18 cellular contexts compared by ENCODE assay signal in genomic region chr5:60404171-60404570, GRCh38.
DNase-seq lines count a peak whose midpoint lies in the region; ATAC-seq and TF ChIP-seq lines count a peak whose summit lies in the region.
"Had no signal": no experiment of that assay in that cellular context is flagged by ENCODE, and none has a peak within 500 bp of the region (broad histone marks: within the 10 kb centered on the region; RNA-seq: fewer than 3 reads in every experiment).

No MANE protein-coding gene starts in this region.

- no peaks in the 10 kb centered on the region for H3K4me1 Mint-ChIP-seq in activated naive CD8-positive, alpha-beta T cell treated with anti-CD3 and anti-CD28 coated beads, Interleukin-2, amount 50 U/mL, for 24 hours
- H3K4me1 Mint-ChIP-seq: CD14-positive monocyte had no signal

- no peaks in the 10 kb centered on the region for H3K36me3 Mint-ChIP-seq in activated naive CD8-positive, alpha-beta T cell treated with anti-CD3 and anti-CD28 coated beads, Interleukin-2, amount 50 U/mL, for 24 hours (ENCODE audit: low read depth)
- H3K36me3 Mint-ChIP-seq: CD14-positive monocyte had no signal

- DNase-seq in heart right ventricle: no peak
- DNase-seq in cardiac septum (ENCODE audit: low spot score): no peak
- peak; percentile 22 for DNase-seq in astrocyte of the hippocampus (ENCODE audit: low read depth, low spot score)
- peak; percentile 1 to 21 for DNase-seq in foreskin keratinocyte
- no peak for DNase-seq in suprapubic skin (ENCODE audit: low spot score in 2 of 2)
- no peak for DNase-seq in stimulated activated CD4-positive, alpha-beta T cell treated with anti-CD3 and anti-CD28 coated beads, Interleukin-4, amount 100 ng/mL, for 4 hours
- DNase-seq in MM.1S: no peak
- DNase-seq in activated naive CD8-positive, alpha-beta T cell treated with anti-CD3 and anti-CD28 coated beads, Interleukin-2, amount 50 U/mL, for 24 hours: no peak
- DNase-seq: DMS53, HCEC 1CT, KBM-7, NCI-H1092 treated with DMSO at 0.1 percent for 48 hours, NCI-H187, NCI-H524, SIG-M5 had no signal

- H3K27me3 Mint-ChIP-seq in activated naive CD8-positive, alpha-beta T cell treated with anti-CD3 and anti-CD28 coated beads, Interleukin-2, amount 50 U/mL, for 24 hours: no peaks in the 10 kb centered on the region

- no peak overlapping the region for H3K4me3 Mint-ChIP-seq in activated naive CD8-positive, alpha-beta T cell treated with anti-CD3 and anti-CD28 coated beads, Interleukin-2, amount 50 U/mL, for 24 hours
- H3K4me3 Mint-ChIP-seq: CD14-positive monocyte had no signal

- H3K36me3 ChIP-seq in heart right ventricle: no peaks in the 10 kb centered on the region
- no peaks in the 10 kb centered on the region for H3K36me3 ChIP-seq in suprapubic skin
- no peaks in the 10 kb centered on the region for H3K36me3 ChIP-seq in MM.1S (replicated peaks; ENCODE audit: insufficient read depth, low read length)

- H4K20me1 ChIP-seq in MM.1S (ENCODE audit: insufficient read depth, low read length): no peaks in the 10 kb centered on the region

- no peaks in the 10 kb centered on the region for H3F3A ChIP-seq in MM.1S (ENCODE audit: insufficient read depth, low read length)

- H3K27ac ChIP-seq in heart right ventricle (peak overlapping the region in 1 of 10 donors; percentile 10), foreskin keratinocyte (no peak overlapping the region), suprapubic skin (peak overlapping the region; percentile 53), MM.1S (ENCODE audit: low read length) (no peak overlapping the region)
- H3K27ac ChIP-seq: A549 had no signal

- no peak overlapping the region for H2AFZ ChIP-seq in MM.1S (ENCODE audit: low read length)

- TF ChIP-seq CTCF in heart right ventricle (IDR thresholded peaks at IDR 0.05) (no peak), foreskin keratinocyte (conservative IDR thresholded peaks at IDR 0.05) (no peak), suprapubic skin (IDR thresholded peaks at IDR 0.05) (no peak), MM.1S (IDR thresholded peaks at IDR 0.05; ENCODE audit: low read length) (no peak)

- H3K4me1 ChIP-seq in heart right ventricle (peaks cover 0 to 8% (median 0%) of the 10 kb centered on the region in 9 donors), foreskin keratinocyte (no peaks in the 10 kb centered on the region), suprapubic skin (no peaks in the 10 kb centered on the region), MM.1S (ENCODE audit: low read length) (no peaks in the 10 kb centered on the region)
- H3K4me1 ChIP-seq: A549 had no signal

- H3K9me2 ChIP-seq in MM.1S (replicated peaks; ENCODE audit: insufficient read depth, low read length): no peaks in the 10 kb centered on the region

- intact Hi-C loops in heart right ventricle (cut with DNase I): no loop called here
- intact Hi-C loops in cardiac septum (cut with DNase I): no loop called here

- no peak overlapping the region for H3K4me3 ChIP-seq in heart right ventricle
- no peak overlapping the region for H3K4me3 ChIP-seq in suprapubic skin
- no peak overlapping the region for H3K4me3 ChIP-seq in MM.1S (ENCODE audit: low read length)
- H3K4me3 ChIP-seq: A549, GM12878 had no signal

- H3K27ac Mint-ChIP-seq in activated naive CD8-positive, alpha-beta T cell treated with anti-CD3 and anti-CD28 coated beads, Interleukin-2, amount 50 U/mL, for 24 hours: no peak overlapping the region
- H3K27ac Mint-ChIP-seq: CD14-positive monocyte had no signal

- WGBS in heart right ventricle, 2 donors: 53 to 65% methylated on average over 1 of the region's 1 CpG
- 56% methylated on average over 1 of the region's 1 CpG for WGBS in suprapubic skin

- no peaks in the 10 kb centered on the region for H3K79me2 ChIP-seq in MM.1S (ENCODE audit: low read length)

- H3K4me2 ChIP-seq in MM.1S (ENCODE audit: low read depth, low read length): no peak overlapping the region
- H3K4me2 ChIP-seq: A549 had no signal

- H3K9me3 ChIP-seq in heart right ventricle: no peaks in the 10 kb centered on the region
- H3K9me3 ChIP-seq in suprapubic skin: no peaks in the 10 kb centered on the region
- no peaks in the 10 kb centered on the region for H3K9me3 ChIP-seq in MM.1S (replicated peaks; ENCODE audit: insufficient read depth, low read length)
- H3K9me3 ChIP-seq: A549 had no signal

- no peak overlapping the region for H3K9ac ChIP-seq in MM.1S (ENCODE audit: low read length)

- peak in 5 of 8 donors; percentile 27 to 63 (median 56) for ATAC-seq in heart right ventricle
- ATAC-seq in foreskin keratinocyte: no peak
- ATAC-seq in activated naive CD8-positive, alpha-beta T cell treated with anti-CD3 and anti-CD28 coated beads, Interleukin-2, amount 50 U/mL, for 24 hours: no peak
- ATAC-seq: A549, GM12878 had no signal

- no peaks in the 10 kb centered on the region for H3K27me3 ChIP-seq in heart right ventricle
- H3K27me3 ChIP-seq in foreskin keratinocyte: no peaks in the 10 kb centered on the region
- H3K27me3 ChIP-seq in suprapubic skin: no peaks in the 10 kb centered on the region
- no peaks in the 10 kb centered on the region for H3K27me3 ChIP-seq in MM.1S (replicated peaks; ENCODE audit: insufficient read depth, low read length)

- no peak for TF ChIP-seq EP300 in suprapubic skin (IDR thresholded peaks at IDR 0.05)

- TF ChIP-seq POLR2A in suprapubic skin (IDR thresholded peaks at IDR 0.05): no peak

- H3K9me3 Mint-ChIP-seq in activated naive CD8-positive, alpha-beta T cell treated with anti-CD3 and anti-CD28 coated beads, Interleukin-2, amount 50 U/mL, for 24 hours: no peaks in the 10 kb centered on the region

Comparison
In these comparisons a context has a peak if more than half of its experiments do, and no peak if none do; other contexts are left out.
1. ATAC-seq: peak in heart right ventricle (5 of 8); none in foreskin keratinocyte (single experiment) and activated naive CD8-positive, alpha-beta T cell treated with anti-CD3 and anti-CD28 coated beads, Interleukin-2, amount 50 U/mL, for 24 hours (single experiment).
2. DNase-seq: peak in astrocyte of the hippocampus (single experiment) and foreskin keratinocyte (2 of 2); none in heart right ventricle (0 of 2), cardiac septum (single experiment), suprapubic skin (0 of 2), stimulated activated CD4-positive, alpha-beta T cell treated with anti-CD3 and anti-CD28 coated beads, Interleukin-4, amount 100 ng/mL, for 4 hours (0 of 2), MM.1S (single experiment) and activated naive CD8-positive, alpha-beta T cell treated with anti-CD3 and anti-CD28 coated beads, Interleukin-2, amount 50 U/mL, for 24 hours (single experiment).